In genomic region chr1:17009706-17010105, GRCh38 we compare ENCODE assay signal across 10 cellular contexts. TPM values are rescaled to one million over a fixed set of nuclear protein-coding genes. Genes with fewer than 3 reads are reported as not detected.
A peak's percentile ranks its signal among the peaks of the same experiment; 100 is the strongest.
DNase-seq lines count a peak whose midpoint lies in the region; TF ChIP-seq lines count a peak whose summit lies in the region.
"Had no signal": no experiment of that assay in that cellular context is flagged by ENCODE, and none has a peak within 500 bp of the region (broad histone marks: within the 10 kb centered on the region; RNA-seq: fewer than 3 reads in every experiment).

No MANE protein-coding gene starts in this region.

- peak overlapping the region in 1 of 4 donors; percentile 67 for H3K27ac ChIP-seq in transverse colon
- H3K27ac ChIP-seq: PC-9 had no signal

- no peak overlapping the region for H3K4me3 ChIP-seq in NB4 (ENCODE audit: low read depth, low read length)
- H3K4me3 ChIP-seq in transverse colon = no peak overlapping the region
- H3K4me3 ChIP-seq: PC-9 had no signal

- H3K36me3 ChIP-seq in transverse colon = no peaks in the 10 kb centered on the region

- H3K4me1 ChIP-seq in transverse colon = peaks cover 13 to 26% (median 23%) of the 10 kb centered on the region in 4 donors

- TF ChIP-seq POLR2A in NB4 (IDR thresholded peaks at IDR 0.05; ENCODE audit: extremely low read depth, insufficient read length) (no peak), transverse colon (IDR thresholded peaks at IDR 0.05) (no peak)

- no peaks in the 10 kb centered on the region for H3K9me3 Mint-ChIP-seq in activated CD4-positive, alpha-beta T cell treated with anti-CD3 and anti-CD28 coated beads, Interleukin-2, amount 10 ng/mL, durations not matched to agents 7 days and 5 days
- no peaks in the 10 kb centered on the region for H3K9me3 Mint-ChIP-seq in endothelial cell (ENCODE audit: unreplicated experiment)

- in situ Hi-C loops in transverse colon (cut with MboI; ENCODE audit: low pct_ligation_motif_present in 1 of 4, low pct_unique_long_range_greater_than_20kb in 1 of 4, low sequenced_read_pairs in 3 of 4) = no loop called here

- no peak overlapping the region for H3K27ac Mint-ChIP-seq in activated CD4-positive, alpha-beta T cell treated with anti-CD3 and anti-CD28 coated beads, Interleukin-2, amount 10 ng/mL, durations not matched to agents 7 days and 5 days
- no peak overlapping the region for H3K27ac Mint-ChIP-seq in endothelial cell (ENCODE audit: unreplicated experiment)

- H3K9me3 ChIP-seq in transverse colon = no peaks in the 10 kb centered on the region

- TF ChIP-seq EP300 in transverse colon (IDR thresholded peaks at IDR 0.05; ENCODE audit: low read depth) = no peak

- peak overlapping the region; percentile 83 for H3K4me3 Mint-ChIP-seq in activated CD4-positive, alpha-beta T cell treated with anti-CD3 and anti-CD28 coated beads, Interleukin-2, amount 10 ng/mL, durations not matched to agents 7 days and 5 days
- no peak overlapping the region for H3K4me3 Mint-ChIP-seq in endothelial cell (ENCODE audit: unreplicated experiment)

- DNase-seq in activated CD4-positive, alpha-beta T cell treated with anti-CD3 and anti-CD28 coated beads, Interleukin-2, amount 10 ng/mL, durations not matched to agents 7 days and 5 days = no peak
- no peak for DNase-seq in activated CD4-positive, alpha-beta T cell treated with anti-CD3 and anti-CD28 coated beads for 4 hours
- DNase-seq in NB4 (ENCODE audit: low read depth) (peak; percentile 78), dermis blood vessel endothelial cell (peak; percentile 12), transverse colon (peak; percentile 46), endothelial cell (ENCODE audit: low spot score) (no peak), NCI-H526 treated with DMSO at 0.1 percent for 48 hours (lab: John Stamatoyannopoulos, UW) (no peak)
- no peak for DNase-seq in effector CD8-positive, alpha-beta T cell (lab: John Stamatoyannopoulos, UW)
- DNase-seq: Karpas-422 had no signal

- H3K36me3 Mint-ChIP-seq in activated CD4-positive, alpha-beta T cell treated with anti-CD3 and anti-CD28 coated beads, Interleukin-2, amount 10 ng/mL, durations not matched to agents 7 days and 5 days (ENCODE audit: low read depth) = no peaks in the 10 kb centered on the region
- no peaks in the 10 kb centered on the region for H3K36me3 Mint-ChIP-seq in endothelial cell (ENCODE audit: low read depth, unreplicated experiment)

- 49% methylated on average over 4 of the region's 4 CpGs; no CpG with 5 or more reads in 1 of the 2 donors for WGBS in transverse colon (ENCODE audit: low coverage in 1 of 2), 2 donors

- POLR2A ChIA-PET in activated CD4-positive, alpha-beta T cell treated with anti-CD3 and anti-CD28 coated beads, Interleukin-2, amount 10 ng/mL, durations not matched to agents 7 days and 5 days (lab: Charles Lee) = no interaction called here

- CTCF ChIA-PET in activated CD4-positive, alpha-beta T cell treated with anti-CD3 and anti-CD28 coated beads, Interleukin-2, amount 10 ng/mL, durations not matched to agents 7 days and 5 days (lab: Charles Lee) = interaction anchor here (0.7 to 1.4 kb wide), 3 partner anchors 44 to 486 kb away, joined by 3 to 5 read pairs (median 4); no protein-coding TSS in a partner anchor

- TF ChIP-seq CTCF in NB4 (IDR thresholded peaks at IDR 0.05; ENCODE audit: low read depth, low read length) (no peak), transverse colon (IDR thresholded peaks at IDR 0.05) (no peak), endothelial cell (IDR thresholded peaks at IDR 0.05; ENCODE audit: unreplicated experiment) (no peak)

- H3K27me3 Mint-ChIP-seq in activated CD4-positive, alpha-beta T cell treated with anti-CD3 and anti-CD28 coated beads, Interleukin-2, amount 10 ng/mL, durations not matched to agents 7 days and 5 days = peaks cover 3% of the 10 kb centered on the region
- peaks cover 8% of the 10 kb centered on the region for H3K27me3 Mint-ChIP-seq in endothelial cell (ENCODE audit: unreplicated experiment)

- intact Hi-C loops in transverse colon (cut with DNase I; ENCODE audit: low total_unique reads) = no loop called here

- H3K27me3 ChIP-seq in transverse colon = no peaks in the 10 kb centered on the region

- H3K4me1 Mint-ChIP-seq in activated CD4-positive, alpha-beta T cell treated with anti-CD3 and anti-CD28 coated beads, Interleukin-2, amount 10 ng/mL, durations not matched to agents 7 days and 5 days = peaks cover 24% of the 10 kb centered on the region
- H3K4me1 Mint-ChIP-seq in endothelial cell (ENCODE audit: unreplicated experiment) = peaks cover 10% of the 10 kb centered on the region

RNA-seq across cellular contexts. Expression of gene ATP13A2, which starts 2.0 kb away (rescaled TPM):
- 10 to 100 TPM; 57.1 to 59.4 TPM for total RNA-seq in activated CD4-positive, alpha-beta T cell treated with anti-CD3 and anti-CD28 coated beads, Interleukin-2, amount 10 ng/mL, durations not matched to agents 7 days and 5 days
- total RNA-seq in dermis blood vessel endothelial cell (72.3 and 102 TPM in 2 replicates), transverse colon (10 to 100 TPM; 34.4 to 70.8 (median 60.9) TPM), endothelial cell (ENCODE audit: unreplicated experiment) (55.6 TPM)

RNA-seq across cellular contexts. Expression of gene MFAP2, which starts 29.3 kb away (rescaled TPM):
- not detected for total RNA-seq in activated CD4-positive, alpha-beta T cell treated with anti-CD3 and anti-CD28 coated beads, Interleukin-2, amount 10 ng/mL, durations not matched to agents 7 days and 5 days
- total RNA-seq in dermis blood vessel endothelial cell = 8.9 and 24.5 TPM in 2 replicates
- total RNA-seq in transverse colon = 1 to 10 TPM in 3 of 4 donors, not detected in 1; 1.1 to 5.6 (median 3.5) TPM
- 154 TPM for total RNA-seq in endothelial cell (ENCODE audit: unreplicated experiment)

RNA-seq across cellular contexts. Expression of gene SDHB, which starts 44.1 kb away (rescaled TPM):
- 10 to 100 TPM; 77.7 to 82.8 TPM for total RNA-seq in activated CD4-positive, alpha-beta T cell treated with anti-CD3 and anti-CD28 coated beads, Interleukin-2, amount 10 ng/mL, durations not matched to agents 7 days and 5 days
- 116 and 129 TPM in 2 replicates for total RNA-seq in dermis blood vessel endothelial cell
- total RNA-seq in transverse colon = 100 to 1,000 TPM in 3 of 4 donors, 10 to 100 TPM in 1; 98.7 to 266 (median 153) TPM
- total RNA-seq in endothelial cell (ENCODE audit: unreplicated experiment) = 44.9 TPM

Comparison
In these comparisons a context has a peak if more than half of its experiments do, and no peak if none do; other contexts are left out.
1. DNase-seq: peak in NB4 (single experiment), dermis blood vessel endothelial cell (single experiment) and transverse colon (single experiment); none in activated CD4-positive, alpha-beta T cell treated with anti-CD3 and anti-CD28 coated beads, Interleukin-2, amount 10 ng/mL, durations not matched to agents 7 days and 5 days (single experiment), activated CD4-positive, alpha-beta T cell treated with anti-CD3 and anti-CD28 coated beads for 4 hours (0 of 2), effector CD8-positive, alpha-beta T cell (single experiment), endothelial cell (single experiment) and NCI-H526 treated with DMSO at 0.1 percent for 48 hours (single experiment).